In the genomic region with DNA sequence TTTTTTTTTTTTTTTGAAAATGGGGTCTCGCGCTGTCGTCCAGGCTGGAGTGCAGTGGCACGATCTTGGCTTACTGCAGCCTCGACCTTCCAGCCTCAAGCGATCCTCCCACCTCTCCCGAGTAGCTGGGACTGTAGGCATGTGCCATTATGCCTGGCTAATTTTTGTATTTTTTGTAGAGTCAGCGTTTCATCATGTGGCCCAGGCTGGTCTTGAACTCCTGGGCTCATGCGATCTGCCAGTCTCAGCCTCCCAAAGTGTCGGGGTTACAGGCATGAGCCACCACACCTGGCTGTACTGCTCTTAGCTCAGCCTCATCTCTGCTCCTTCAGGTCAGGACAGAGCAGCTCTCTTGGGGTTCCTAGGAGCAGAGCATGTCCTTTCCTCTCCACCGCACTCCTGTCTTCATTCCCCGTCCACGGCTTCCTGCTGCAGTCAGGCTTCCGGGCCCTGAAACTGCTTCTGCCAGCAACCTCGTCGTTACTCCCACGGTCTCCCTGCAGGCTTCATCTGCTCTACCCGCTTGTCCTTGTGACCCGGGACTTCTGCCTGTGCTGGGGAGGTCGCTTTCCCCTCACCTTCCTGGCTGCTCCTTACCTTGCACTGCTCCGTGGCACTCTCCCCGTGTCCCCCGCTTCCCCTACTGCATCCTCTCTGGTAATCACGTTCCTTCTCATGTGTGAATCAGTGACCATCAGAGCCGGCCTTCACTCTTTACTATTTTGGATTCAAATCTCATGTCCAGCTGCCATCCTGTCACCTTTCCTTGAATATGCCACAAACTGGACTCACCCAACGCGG, we compare ENCODE assay signal across 21 cellular contexts. TPM values are rescaled to one million over a fixed set of nuclear protein-coding genes. Genes with fewer than 3 reads are reported as not detected.
DNase-seq lines count a peak whose midpoint lies in the region; ATAC-seq, FAIRE-seq and TF ChIP-seq lines count a peak whose summit lies in the region.
"Had no signal": no experiment of that assay in that cellular context is flagged by ENCODE, and none has a peak within 500 bp of the region (broad histone marks: within the 10 kb centered on the region; RNA-seq: fewer than 3 reads in every experiment).

No MANE protein-coding gene starts in this region.

- no peak overlapping the region for H3K4me2 ChIP-seq in A549
- peak overlapping the region; percentile 60 for H3K4me2 ChIP-seq in DND-41 (ENCODE audit: insufficient read depth, low read length)
- H3K4me2 ChIP-seq in neural progenitor cell: no peak overlapping the region
- H3K4me2 ChIP-seq in GM23248 (ENCODE audit: unreplicated experiment): no peak overlapping the region
- H3K4me2 ChIP-seq: PC-9, SK-N-SH had no signal

- H3K36me3 ChIP-seq in DND-41 (ENCODE audit: insufficient read depth, low read length) (peaks cover 84% of the 10 kb centered on the region), neural progenitor cell (no peaks in the 10 kb centered on the region), GM23248 (ENCODE audit: low read depth) (peaks cover 3% of the 10 kb centered on the region; the same call in 1 of the 2 replicates)

- H3K4me3 Mint-ChIP-seq in chondrocyte (ENCODE audit: unreplicated experiment) (no peak overlapping the region), neural progenitor cell (no peak overlapping the region)
- no peak overlapping the region for H3K4me3 Mint-ChIP-seq in stimulated activated memory B cell treated with anti-CD40 and anti-IgM and Interleukin-4, amounts not matched to agents 10 μg/mL and 1 μg/mL and 100 μg/mL, for 72 hours
- H3K4me3 Mint-ChIP-seq: B cell; CD4-positive, CD25-positive, alpha-beta regulatory T cell; H9 had no signal

- no peak overlapping the region for H2AFZ ChIP-seq in DND-41 (ENCODE audit: low read depth, low read length)
- H2AFZ ChIP-seq in neural progenitor cell (replicated peaks): no peak overlapping the region
- no peak overlapping the region for H2AFZ ChIP-seq in GM23248
- H2AFZ ChIP-seq: PC-9 had no signal

- H3F3A ChIP-seq in neural progenitor cell (ENCODE audit: low read depth) (no peaks in the 10 kb centered on the region), GM23248 (ENCODE audit: insufficient read depth) (no peaks in the 10 kb centered on the region)

- no peak for DNase-seq in A549 (ENCODE audit: low read depth in 1 of 2, low spot score in 1 of 2)
- DNase-seq in DND-41: no peak
- peak; percentile 62 for DNase-seq in chondrocyte (ENCODE audit: low spot score)
- no peak for DNase-seq in neural progenitor cell (ENCODE audit: low spot score)
- DNase-seq in anterior cingulate cortex (lab: John Stamatoyannopoulos, UW): no peak
- DNase-seq in GM23248: no peak
- DNase-seq: CD4-positive, CD25-positive, alpha-beta regulatory T cell; DMS79; H9; MG63; NCI-H1417 treated with DMSO at 0.1 percent for 48 hours; NCI-H187; NCI-H2107; PC-9; RPMI8226; SIG-M5; SK-N-SH had no signal

- no peak for TF ChIP-seq CTCF in A549 (IDR thresholded peaks at IDR 0.05)
- TF ChIP-seq CTCF in DND-41 (IDR thresholded peaks at IDR 0.05; ENCODE audit: borderline replicate concordance, extremely low read depth, low read length, poor library complexity, severe bottlenecking): no peak
- TF ChIP-seq CTCF in chondrocyte (IDR thresholded peaks at IDR 0.05): no peak
- TF ChIP-seq CTCF in neural progenitor cell (IDR thresholded peaks at IDR 0.05): no peak

- H3K4me3 ChIP-seq in A549 (no peak overlapping the region), DND-41 (ENCODE audit: low read depth in 1 of 2, low read length in 2 of 2) (no peak overlapping the region), neural progenitor cell (no peak overlapping the region), GM23248 (no peak overlapping the region)
- H3K4me3 ChIP-seq: GM12878, MG63, PC-9 had no signal

- in situ Hi-C loops in GM23248 (cut with MboI): no loop called here

- H3K79me2 ChIP-seq in DND-41 (ENCODE audit: insufficient read depth, low read length): peaks cover 76% of the 10 kb centered on the region
- H3K79me2 ChIP-seq in neural progenitor cell (ENCODE audit: low read depth): no peaks in the 10 kb centered on the region
- no peaks in the 10 kb centered on the region for H3K79me2 ChIP-seq in GM23248 (ENCODE audit: insufficient read depth)

- WGBS in A549 (ENCODE audit: missing lambda C conversion rate): 94% methylated on average over 27 of the region's 27 CpGs
- WGBS in GM23248 (ENCODE audit: low coverage in 1 of 2, low lambda C conversion rate in 2 of 2, missing lambda C conversion rate in 2 of 2), 2 experiments: 92 to 93% methylated on average over 25 to 27 of the region's 27 CpGs

- H3K9me3 ChIP-seq in A549: no peaks in the 10 kb centered on the region
- H3K9me3 ChIP-seq in DND-41 (ENCODE audit: insufficient read depth, low read length, severe bottlenecking): no peaks in the 10 kb centered on the region
- no peaks in the 10 kb centered on the region for H3K9me3 ChIP-seq in neural progenitor cell (ENCODE audit: low read depth)
- no peaks in the 10 kb centered on the region for H3K9me3 ChIP-seq in GM23248 (ENCODE audit: low read depth)
- H3K9me3 ChIP-seq: MG63, SK-N-SH had no signal

- H3K27ac Mint-ChIP-seq in chondrocyte (ENCODE audit: unreplicated experiment) (no peak overlapping the region), neural progenitor cell (peak overlapping the region; percentile 27)
- no peak overlapping the region for H3K27ac Mint-ChIP-seq in stimulated activated memory B cell treated with anti-CD40 and anti-IgM and Interleukin-4, amounts not matched to agents 10 μg/mL and 1 μg/mL and 100 μg/mL, for 72 hours
- H3K27ac Mint-ChIP-seq: B cell, H9 had no signal

- POLR2A ChIA-PET in A549 (lab: Yijun Ruan, JAX): interaction anchor here (0.7 kb wide), 1 partner anchor 366 kb away, joined by 8 read pairs; no protein-coding TSS in a partner anchor

- H3K4me1 Mint-ChIP-seq in chondrocyte (ENCODE audit: low read depth): no peaks in the 10 kb centered on the region
- H3K4me1 Mint-ChIP-seq in neural progenitor cell: peaks cover 18% of the 10 kb centered on the region
- no peaks in the 10 kb centered on the region for H3K4me1 Mint-ChIP-seq in stimulated activated memory B cell treated with anti-CD40 and anti-IgM and Interleukin-4, amounts not matched to agents 10 μg/mL and 1 μg/mL and 100 μg/mL, for 72 hours
- H3K4me1 Mint-ChIP-seq: B cell, H9 had no signal

- ATAC-seq in A549: no peak
- no peak for ATAC-seq in DND-41 (ENCODE audit: insufficient read depth, low read depth)
- no peak for ATAC-seq in stimulated activated memory B cell treated with anti-CD40 and anti-IgM and Interleukin-4, amounts not matched to agents 10 μg/mL and 1 μg/mL and 100 μg/mL, for 72 hours
- ATAC-seq in HG02571 (IDR thresholded peaks at IDR 0.05; ENCODE audit: unreplicated experiment): no peak
- ATAC-seq: GM12878 had no signal

- H3K9ac ChIP-seq in DND-41 (ENCODE audit: low read depth, low read length) (0 out of 2 replicates have a peak overlapping the region, but pooled peaks have one; percentile 3), neural progenitor cell (no peak overlapping the region), GM23248 (no peak overlapping the region)
- H3K9ac ChIP-seq: SK-N-SH had no signal

- TF ChIP-seq EP300 in A549 (IDR thresholded peaks at IDR 0.05): no peak

- H3K9me2 ChIP-seq in GM23248 (ENCODE audit: insufficient read depth): no peaks in the 10 kb centered on the region
- H3K9me2 ChIP-seq: SK-N-SH had no signal

- CTCF ChIA-PET in A549 (lab: Yijun Ruan, JAX): interaction anchor here (0.6 to 1.3 kb wide), 2 partner anchors 20 to 685 kb away, joined by 4 read pairs; no protein-coding TSS in a partner anchor

- no peak for TF ChIP-seq POLR2A in A549 (IDR thresholded peaks at IDR 0.05; ENCODE audit: low read length)

- H3K27ac ChIP-seq in A549 (no peak overlapping the region), DND-41 (ENCODE audit: low read length) (peak overlapping the region; percentile 89), neural progenitor cell (no peak overlapping the region), GM23248 (no peak overlapping the region)
- H3K27ac ChIP-seq: PC-9 had no signal

- H3K4me1 ChIP-seq in A549: no peaks in the 10 kb centered on the region
- H3K4me1 ChIP-seq in DND-41 (ENCODE audit: insufficient read depth, low read length): peaks cover 82% of the 10 kb centered on the region
- H3K4me1 ChIP-seq in neural progenitor cell: no peaks in the 10 kb centered on the region
- no peaks in the 10 kb centered on the region for H3K4me1 ChIP-seq in GM23248 (ENCODE audit: insufficient read depth)

- no peak for TF ChIP-seq RAD21 in A549 (conservative IDR thresholded peaks at IDR 0.05 in 1 of 2, IDR thresholded peaks at IDR 0.05 in 1 of 2)

- H3K36me3 Mint-ChIP-seq in chondrocyte (ENCODE audit: low read depth) (peaks cover 36% of the 10 kb centered on the region), neural progenitor cell (peaks cover 28% of the 10 kb centered on the region)
- H3K36me3 Mint-ChIP-seq in stimulated activated memory B cell treated with anti-CD40 and anti-IgM and Interleukin-4, amounts not matched to agents 10 μg/mL and 1 μg/mL and 100 μg/mL, for 72 hours: peaks cover 85% of the 10 kb centered on the region

- no peak for FAIRE-seq in A549 (lab: Jason Lieb, UNC)
- FAIRE-seq: GM12878 had no signal

- H3K27me3 ChIP-seq in DND-41 (ENCODE audit: insufficient read depth, low read length, poor library complexity) (no peaks in the 10 kb centered on the region), neural progenitor cell (no peaks in the 10 kb centered on the region), GM23248 (replicated peaks; ENCODE audit: insufficient read depth) (no peaks in the 10 kb centered on the region)
- H3K27me3 ChIP-seq: MG63 had no signal

- H3K9me3 Mint-ChIP-seq in chondrocyte (ENCODE audit: low read depth) (no peaks in the 10 kb centered on the region), neural progenitor cell (no peaks in the 10 kb centered on the region)
- H3K9me3 Mint-ChIP-seq in stimulated activated memory B cell treated with anti-CD40 and anti-IgM and Interleukin-4, amounts not matched to agents 10 μg/mL and 1 μg/mL and 100 μg/mL, for 72 hours: no peaks in the 10 kb centered on the region
- H3K9me3 Mint-ChIP-seq: CD4-positive, CD25-positive, alpha-beta regulatory T cell; H9 had no signal

- H3K27me3 Mint-ChIP-seq in chondrocyte (ENCODE audit: low read depth) (no peaks in the 10 kb centered on the region), neural progenitor cell (ENCODE audit: insufficient read depth, low read depth) (peaks cover 3% of the 10 kb centered on the region)
- no peaks in the 10 kb centered on the region for H3K27me3 Mint-ChIP-seq in stimulated activated memory B cell treated with anti-CD40 and anti-IgM and Interleukin-4, amounts not matched to agents 10 μg/mL and 1 μg/mL and 100 μg/mL, for 72 hours
- H3K27me3 Mint-ChIP-seq: B cell; CD4-positive, CD25-positive, alpha-beta regulatory T cell had no signal

- 0 out of 2 replicates have a peak, but pooled peaks cover 3% of the 10 kb centered on the region for H4K20me1 ChIP-seq in DND-41 (ENCODE audit: insufficient read depth, low read length)
- no peaks in the 10 kb centered on the region for H4K20me1 ChIP-seq in neural progenitor cell (ENCODE audit: low read depth)
- H4K20me1 ChIP-seq in GM23248 (ENCODE audit: insufficient read depth): no peaks in the 10 kb centered on the region

RNA-seq across cellular contexts. Expression of gene PRMT7, which starts 38.0 kb away (rescaled TPM):
- polyA plus RNA-seq in A549 (2011; rRNA removed): 37.1 and 37.6 TPM in 2 replicates
- polyA plus RNA-seq in A549 (2012; cell fraction: cytosol; rRNA removed): 49.5 and 59.4 TPM in 2 replicates
- 191 and 230 TPM in 2 replicates for polyA plus RNA-seq in A549 (2012; cell fraction: nucleus; rRNA removed)
- polyA plus RNA-seq in A549 (2017; fragmentation: RNase III; extraction: RNeasy Plus Mini Kit Qiagen cat#74134 plus additional on column Dnase treatment): 44.7 to 47.2 TPM (median 46.3 TPM) in 3 replicates
- 51.2 and 54.9 TPM in 2 replicates for polyA minus RNA-seq in A549 (2011; rRNA and poly(A)+ RNA removed)
- total RNA-seq in chondrocyte: 25.1 to 41.8 TPM (median 26.7 TPM) in 3 replicates
- total RNA-seq in neural progenitor cell (ENCODE audit: low replicate concordance): 70.2 and 79.7 TPM in 2 replicates
- total RNA-seq in GM23248 (2014; rRNA removed; shearing (Covaris generic)): 49.6 and 68.0 TPM in 2 replicates
- 24.1 and 27.2 TPM in 2 replicates for polyA plus RNA-seq in GM23248 (2016; fragmentation: Nextera tagmentation; extraction: Ambion mirVana)

RNA-seq across cellular contexts. Expression of gene SLC7A6OS, which starts 38.1 kb away (rescaled TPM):
- polyA plus RNA-seq in A549 (2011; rRNA removed) (11.0 and 11.9 TPM in 2 replicates), A549 (2017; fragmentation: RNase III; extraction: RNeasy Plus Mini Kit Qiagen cat#74134 plus additional on column Dnase treatment) (10.4 to 11.5 TPM (median 10.9 TPM) in 3 replicates), GM23248 (2016; fragmentation: Nextera tagmentation; extraction: Ambion mirVana) (13.4 and 15.8 TPM in 2 replicates)
- polyA plus RNA-seq in A549 (2012; cell fraction: cytosol; rRNA removed): 5.2 and 6.2 TPM in 2 replicates
- 5.8 and 9.5 TPM in 2 replicates for polyA plus RNA-seq in A549 (2012; cell fraction: nucleus; rRNA removed)
- polyA minus RNA-seq in A549 (2011; rRNA and poly(A)+ RNA removed): 9.0 and 9.1 TPM in 2 replicates
- total RNA-seq in chondrocyte (9.5 to 12.7 TPM (median 11.8 TPM) in 3 replicates), neural progenitor cell (ENCODE audit: low replicate concordance) (18.7 and 18.8 TPM in 2 replicates)
- 8.5 and 11.9 TPM in 2 replicates for total RNA-seq in GM23248 (2014; rRNA removed; shearing (Covaris generic))
